In the genomic region with DNA sequence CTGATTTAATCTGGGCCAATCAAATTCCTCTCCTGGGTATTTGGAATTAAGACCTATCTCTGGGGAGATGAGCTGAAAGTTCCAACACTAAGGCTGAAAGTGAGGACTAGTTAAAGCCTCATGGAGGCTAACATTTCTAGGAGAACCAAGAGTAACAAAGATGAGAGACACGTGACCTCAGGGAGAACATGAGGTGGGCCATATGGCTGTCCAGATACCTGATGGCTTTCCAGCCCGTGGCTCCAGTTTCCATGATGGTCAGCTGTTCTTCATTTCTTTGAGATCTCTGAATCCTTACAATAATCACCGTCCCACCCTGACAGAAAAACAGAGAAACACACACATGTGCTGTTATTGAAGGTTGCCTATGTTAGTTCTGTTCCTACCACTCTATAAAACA, we compare ENCODE assay signal across 16 cellular contexts.
"Had no signal": no experiment of that assay in that cellular context is flagged by ENCODE, and none has a peak within 500 bp of the region (broad histone marks: within the 10 kb centered on the region; RNA-seq: fewer than 3 reads in every experiment).

No MANE protein-coding gene starts in this region.

- DNase-seq: dermis blood vessel endothelial cell; dorsolateral prefrontal cortex; effector CD4-positive, alpha-beta T cell; effector memory CD4-positive, alpha-beta T cell; foreskin keratinocyte; head of caudate nucleus; heart right ventricle; hippocampal formation; left cardiac atrium; left lung; left ventricle myocardium superior; lower lobe of right lung; mesenchymal stem cell; mucosa of descending colon had no signal

- H3K36me3 Mint-ChIP-seq: mesothelial cell of epicardium had no signal

- H3K27ac Mint-ChIP-seq: mesothelial cell of epicardium had no signal

- H3K4me3 Mint-ChIP-seq: mesothelial cell of epicardium had no signal

- ATAC-seq: foreskin keratinocyte, gastroesophageal sphincter, heart right ventricle, left cardiac atrium, left lung, left ventricle myocardium superior, lower lobe of right lung, mucosa of descending colon had no signal
